Comparison of ENCODE assay signal across 24 cellular contexts in the genomic region with DNA sequence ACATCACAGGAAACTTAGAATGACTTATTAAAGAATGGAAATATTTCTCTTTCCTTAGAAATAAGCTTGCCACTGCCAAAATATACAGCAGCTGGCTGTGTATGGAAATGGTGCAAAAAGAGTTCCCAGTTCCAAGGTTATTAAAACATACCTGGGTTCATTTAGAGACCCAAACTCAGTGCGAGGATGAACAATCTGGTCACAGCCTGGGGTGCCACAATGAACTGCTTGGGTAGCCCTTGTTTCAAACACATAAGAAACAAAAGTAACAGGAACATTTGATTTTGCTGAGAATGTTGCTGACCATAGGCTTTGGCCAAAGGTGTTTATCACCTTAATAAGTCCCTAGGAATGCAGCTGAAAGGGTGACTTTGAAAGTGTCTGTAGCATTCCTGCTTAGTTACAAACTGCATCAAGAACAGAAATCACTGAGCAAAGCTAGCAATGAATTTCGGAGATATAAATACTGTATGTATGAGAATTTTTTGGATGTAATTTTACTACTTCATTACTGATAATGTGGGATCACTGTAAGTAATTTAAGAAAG.
DNase-seq lines count a peak whose midpoint lies in the region; ATAC-seq, FAIRE-seq and TF ChIP-seq lines count a peak whose summit lies in the region.
"Had no signal": no experiment of that assay in that cellular context is flagged by ENCODE, and none has a peak within 500 bp of the region (broad histone marks: within the 10 kb centered on the region; RNA-seq: fewer than 3 reads in every experiment).

No MANE protein-coding gene starts in this region.

- H3K27me3 Mint-ChIP-seq in astrocyte (ENCODE audit: low read depth, unreplicated experiment) (no peaks in the 10 kb centered on the region), nephron (ENCODE audit: low read depth) (no peaks in the 10 kb centered on the region), osteocyte (ENCODE audit: unreplicated experiment) (no peaks in the 10 kb centered on the region)
- H3K27me3 Mint-ChIP-seq: CD4-positive, alpha-beta memory T cell had no signal

- H3K4me3 ChIP-seq in IMR-90 (ENCODE audit: insufficient read depth, low read depth, low read length) (no peak overlapping the region), astrocyte (ENCODE audit: insufficient read depth, low read depth, low read length) (no peak overlapping the region), smooth muscle cell (no peak overlapping the region)
- H3K4me3 ChIP-seq: A549, GM12878, HAP-1, SJSA1 had no signal

- peak overlapping the region; percentile 15; the same call in 1 of the 2 replicates for H3K4ac ChIP-seq in IMR-90 (ENCODE audit: low read depth, low read length)

- DNase-seq in IMR-90 (no peak), astrocyte (ENCODE audit: low read depth) (no peak), smooth muscle cell (lab: John Stamatoyannopoulos, UW; ENCODE audit: unreplicated experiment) (no peak), GF-D8 (lab: John Stamatoyannopoulos, UW) (no peak), osteocyte (ENCODE audit: extremely low spot score, unreplicated experiment) (no peak), KBM-7 (no peak)
- DNase-seq: C1 segment of cervical spinal cord; CD4-positive, alpha-beta memory T cell; COR-L47; GOT3; HFFc6; KG1; MM.1S; NCI-H2029; NCI-H446; NCI-H524 treated with DMSO at 0.1 percent for 48 hours; NCI-H774 had no signal

- H2BK15ac ChIP-seq in IMR-90 (ENCODE audit: low read depth, low read length): peak overlapping the region; percentile 34; the same call in 1 of the 3 replicates

- no peaks in the 10 kb centered on the region for H3K36me3 Mint-ChIP-seq in astrocyte (ENCODE audit: low read depth, unreplicated experiment)
- H3K36me3 Mint-ChIP-seq in nephron (ENCODE audit: low read depth): no peaks in the 10 kb centered on the region
- H3K36me3 Mint-ChIP-seq in osteocyte (ENCODE audit: unreplicated experiment): no peaks in the 10 kb centered on the region
- H3K36me3 Mint-ChIP-seq: CD4-positive, alpha-beta memory T cell had no signal

- H4K5ac ChIP-seq in IMR-90 (ENCODE audit: low read depth, low read length): peak overlapping the region; percentile 27; the same call in 1 of the 2 replicates

- no peak overlapping the region; the same call in 1 of the 2 replicates for H4K91ac ChIP-seq in IMR-90 (ENCODE audit: insufficient read depth, low read depth, low read length)

- no peak overlapping the region for H2AK9ac ChIP-seq in IMR-90 (replicated peaks; ENCODE audit: low read depth, low read length, poor library complexity)

- no peaks in the 10 kb centered on the region for H3K9me1 ChIP-seq in IMR-90 (ENCODE audit: insufficient read depth, low read length)

- H3K56ac ChIP-seq in IMR-90 (ENCODE audit: extremely low read depth, insufficient read depth, low read length): no peak overlapping the region

- H3K27me3 ChIP-seq in IMR-90 (ENCODE audit: control insufficient read depth, insufficient read depth, low read length) (no peaks in the 10 kb centered on the region), astrocyte (ENCODE audit: insufficient read depth, low read length) (no peaks in the 10 kb centered on the region), smooth muscle cell (ENCODE audit: low read depth) (no peaks in the 10 kb centered on the region)
- H3K27me3 ChIP-seq: SJSA1 had no signal

- H3K27ac ChIP-seq in IMR-90 (ENCODE audit: insufficient read depth, low read length) (peak overlapping the region; percentile 78; the same call in 1 of the 2 replicates), astrocyte (ENCODE audit: low read depth, low read length) (no peak overlapping the region), smooth muscle cell (ENCODE audit: low read depth) (no peak overlapping the region)
- H3K27ac ChIP-seq: A549, SJSA1 had no signal

- H2BK20ac ChIP-seq in IMR-90 (ENCODE audit: low read depth, low read length): peak overlapping the region; percentile 71

- POLR2A ChIA-PET in IMR-90 (lab: Charles Lee; ENCODE audit: unreplicated experiment): no interaction called here

- TF ChIP-seq POLR2A in IMR-90 (IDR thresholded peaks at IDR 0.05; ENCODE audit: low read depth, low read length): no peak

- H3K18ac ChIP-seq in IMR-90 (ENCODE audit: low read depth, low read length): peak overlapping the region; percentile 39

- H3K4me1 Mint-ChIP-seq in astrocyte (ENCODE audit: low read depth, unreplicated experiment): peaks cover 14% of the 10 kb centered on the region
- peaks cover 22% of the 10 kb centered on the region for H3K4me1 Mint-ChIP-seq in nephron
- peaks cover 22% of the 10 kb centered on the region for H3K4me1 Mint-ChIP-seq in osteocyte (ENCODE audit: unreplicated experiment)
- H3K4me1 Mint-ChIP-seq: CD4-positive, alpha-beta memory T cell had no signal

- H3K4me1 ChIP-seq in IMR-90 (ENCODE audit: control insufficient read depth, insufficient read depth, low read length) (peaks cover 9% of the 10 kb centered on the region), astrocyte (ENCODE audit: insufficient read depth, low read length) (no peaks in the 10 kb centered on the region), smooth muscle cell (ENCODE audit: low read depth) (no peaks in the 10 kb centered on the region)
- H3K4me1 ChIP-seq: A549, HAP-1, SJSA1 had no signal

- H3K9me3 ChIP-seq in IMR-90 (ENCODE audit: control insufficient read depth, insufficient read depth, low read length) (no peaks in the 10 kb centered on the region), astrocyte (ENCODE audit: insufficient read depth, low read depth, low read length) (no peaks in the 10 kb centered on the region), smooth muscle cell (replicated peaks; ENCODE audit: low read depth) (no peaks in the 10 kb centered on the region)
- H3K9me3 ChIP-seq: A549, HAP-1, SJSA1 had no signal

- no peak overlapping the region for H2AK5ac ChIP-seq in IMR-90 (ENCODE audit: low read depth, low read length)

- ATAC-seq in IMR-90 (ENCODE audit: low read depth): no peak
- ATAC-seq: A549, GM12878 had no signal

- peak overlapping the region; percentile 47 for H3K4me2 ChIP-seq in IMR-90 (ENCODE audit: low read depth, low read length)
- no peak overlapping the region for H3K4me2 ChIP-seq in astrocyte (ENCODE audit: low read length)
- no peak overlapping the region for H3K4me2 ChIP-seq in smooth muscle cell
- H3K4me2 ChIP-seq: A549 had no signal

- H3K79me2 ChIP-seq in astrocyte (ENCODE audit: insufficient read depth, low read length) (no peaks in the 10 kb centered on the region), smooth muscle cell (ENCODE audit: low read depth) (no peaks in the 10 kb centered on the region)

- H2AFZ ChIP-seq in IMR-90 (replicated peaks; ENCODE audit: low read length, poor library complexity): no peak overlapping the region
- no peak overlapping the region for H2AFZ ChIP-seq in astrocyte (ENCODE audit: low read depth, low read length)
- H2AFZ ChIP-seq in smooth muscle cell (ENCODE audit: low read depth): peak overlapping the region; percentile 16

- no peak overlapping the region for H3K9ac ChIP-seq in IMR-90 (ENCODE audit: low read depth, low read length)
- H3K9ac ChIP-seq in astrocyte (ENCODE audit: low read length): no peak overlapping the region
- H3K9ac ChIP-seq in smooth muscle cell (ENCODE audit: low read depth): no peak overlapping the region

- H4K20me1 ChIP-seq in IMR-90 (ENCODE audit: insufficient read depth, low read length) (no peaks in the 10 kb centered on the region), astrocyte (ENCODE audit: insufficient read depth, low read length) (no peaks in the 10 kb centered on the region), smooth muscle cell (ENCODE audit: low read depth) (no peaks in the 10 kb centered on the region)

- H3K4me3 Mint-ChIP-seq in astrocyte (ENCODE audit: unreplicated experiment) (no peak overlapping the region), nephron (no peak overlapping the region), osteocyte (ENCODE audit: unreplicated experiment) (no peak overlapping the region)
- H3K4me3 Mint-ChIP-seq: CD4-positive, alpha-beta memory T cell; HFFc6 had no signal

- no TSS peak for BruUV-seq in IMR-90 (replicated peaks; lab: Mats Ljungman, UMichigan)

- no peaks in the 10 kb centered on the region for H3K79me1 ChIP-seq in IMR-90 (ENCODE audit: low read depth in 1 of 2, low read length in 2 of 2)

- peak overlapping the region in 1 of 2 experiments; percentile 79; a peak in 2 of 4 replicates for H4K8ac ChIP-seq in IMR-90 (ENCODE audit: low read depth in 2 of 2, low read length in 2 of 2)

- H2BK5ac ChIP-seq in IMR-90 (ENCODE audit: low read depth, low read length, poor library complexity, severe bottlenecking): no peak overlapping the region

- TF ChIP-seq CTCF in IMR-90 (conservative IDR thresholded peaks at IDR 0.05; ENCODE audit: low read depth, low read length) (no peak), astrocyte (IDR thresholded peaks at IDR 0.05; ENCODE audit: insufficient read depth, low read depth, low read length) (no peak), nephron (IDR thresholded peaks at IDR 0.05; ENCODE audit: unreplicated experiment in 3 of 3) (no peak), smooth muscle cell (IDR thresholded peaks at IDR 0.05; ENCODE audit: borderline replicate concordance, insufficient read depth, poor library complexity, severe bottlenecking) (no peak), osteocyte (IDR thresholded peaks at IDR 0.05) (no peak)

- peak overlapping the region; percentile 31 for H3K27ac Mint-ChIP-seq in astrocyte (ENCODE audit: unreplicated experiment)
- H3K27ac Mint-ChIP-seq in nephron: peak overlapping the region in 2 of 3 experiments; percentile 60 to 72
- H3K27ac Mint-ChIP-seq in osteocyte (ENCODE audit: unreplicated experiment): no peak overlapping the region
- H3K27ac Mint-ChIP-seq: CD4-positive, alpha-beta memory T cell; HFFc6 had no signal

- no peak for FAIRE-seq in astrocyte (lab: Jason Lieb, UNC)
- FAIRE-seq: A549, G401.6, GM12878, RCC 7860 had no signal

- H3K23ac ChIP-seq in IMR-90 (ENCODE audit: low read depth, low read length): peak overlapping the region; percentile 17; the same call in 1 of the 2 replicates

- no peak for TF ChIP-seq RAD21 in IMR-90 (IDR thresholded peaks at IDR 0.05; ENCODE audit: low read length)

- no CpG with 5 or more reads among the region's 2 CpGs for WGBS in IMR-90 (ENCODE audit: extremely low coverage in 2 of 2, insufficient read length in 1 of 2), 2 experiments
- WGBS in smooth muscle cell (ENCODE audit: low lambda C conversion rate): 47% methylated on average over 2 of the region's 2 CpGs

- peak overlapping the region; percentile 57 for H2BK120ac ChIP-seq in IMR-90 (ENCODE audit: low read depth, low read length)

- intact Hi-C loops in IMR-90 (cut with micrococcal nuclease): no loop called here

- in situ Hi-C loops in IMR-90 (cut with MboI; ENCODE audit: low sequenced_read_pairs) (no loop called here), KBM-7 (cut with MboI; ENCODE audit: low pct_unique_long_range_greater_than_20kb, low sequenced_read_pairs) (no loop called here)

- dilution Hi-C loops in IMR-90 (cut with HindIII; ENCODE audit: low sequenced_read_pairs, unreplicated experiment): no loop called here

- no peaks in the 10 kb centered on the region for H3K9me3 Mint-ChIP-seq in astrocyte (ENCODE audit: unreplicated experiment)
- no peaks in the 10 kb centered on the region for H3K9me3 Mint-ChIP-seq in nephron
- no peaks in the 10 kb centered on the region for H3K9me3 Mint-ChIP-seq in osteocyte (ENCODE audit: unreplicated experiment)

- no peaks in the 10 kb centered on the region for H3F3A ChIP-seq in smooth muscle cell (ENCODE audit: low read depth)

- CTCF ChIA-PET in IMR-90 (lab: Yijun Ruan, JAX): interaction anchor here (0.5 kb wide), 1 partner anchor 634 kb away, joined by 4 read pairs; no protein-coding TSS in a partner anchor

- H3K14ac ChIP-seq in IMR-90 (replicated peaks; ENCODE audit: low read depth, low read length): peak overlapping the region; percentile 31; the same call in 1 of the 2 replicates

- H3K36me3 ChIP-seq in IMR-90 (ENCODE audit: control insufficient read depth, insufficient read depth, low read length): no peaks in the 10 kb centered on the region
- H3K36me3 ChIP-seq in astrocyte (ENCODE audit: insufficient read depth, low read length): no peaks in the 10 kb centered on the region
- no peaks in the 10 kb centered on the region for H3K36me3 ChIP-seq in smooth muscle cell (ENCODE audit: low read depth)
- H3K36me3 ChIP-seq: HAP-1, SJSA1 had no signal
